In genomic region chr6:34743625-34744293, GRCh38 we compare ENCODE assay signal across 22 cellular contexts. TPM values are rescaled to one million over a fixed set of nuclear protein-coding genes. Genes with fewer than 3 reads are reported as not detected.
A peak's percentile ranks its signal among the peaks of the same experiment; 100 is the strongest.
DNase-seq lines count a peak whose midpoint lies in the region; ATAC-seq, FAIRE-seq and TF ChIP-seq lines count a peak whose summit lies in the region.
"Had no signal": no experiment of that assay in that cellular context is flagged by ENCODE, and none has a peak within 500 bp of the region (broad histone marks: within the 10 kb centered on the region; RNA-seq: fewer than 3 reads in every experiment).

No MANE protein-coding gene starts in this region.

- FAIRE-seq in HepG2 (lab: Jason Lieb, UNC): no peak
- FAIRE-seq: A549, GM18507, HTR-8/SVneo had no signal

- intact Hi-C loops in HepG2 (cut with micrococcal nuclease; ENCODE audit: unreplicated experiment): loop anchor here (5.0 kb wide), 1 partner anchor 36 kb away; no protein-coding TSS in a partner anchor
- intact Hi-C loops in right lobe of liver (cut with DNase I): no loop called here

- H2AFZ ChIP-seq in HepG2 (ENCODE audit: low read length): no peak overlapping the region
- H2AFZ ChIP-seq in trophoblast cell (ENCODE audit: insufficient read depth, low read length, poor library complexity): no peak overlapping the region

- H3K4me2 ChIP-seq in HepG2 (ENCODE audit: low read depth, low read length): no peak overlapping the region
- no peak overlapping the region for H3K4me2 ChIP-seq in trophoblast cell (ENCODE audit: low read length)
- H3K4me2 ChIP-seq: A549 had no signal

- H3K9ac ChIP-seq in HepG2 (ENCODE audit: insufficient read depth, low read depth, low read length) (no peak overlapping the region), trophoblast cell (ENCODE audit: low read length) (no peak overlapping the region)

- H3K79me2 ChIP-seq in HepG2 (ENCODE audit: insufficient read depth, low read length) (no peaks in the 10 kb centered on the region), trophoblast cell (ENCODE audit: control insufficient read depth, insufficient read depth, low read length, poor library complexity) (no peaks in the 10 kb centered on the region)

- TF ChIP-seq POLR2A in HepG2 (IDR thresholded peaks at IDR 0.05; ENCODE audit: insufficient read depth in 1 of 2, low read depth in 2 of 2, low read length in 2 of 2): no peak
- no peak for TF ChIP-seq POLR2A in right lobe of liver (IDR thresholded peaks at IDR 0.05)

- no peak for TF ChIP-seq RAD21 in HepG2 (CRISPR knock-in tag; IDR thresholded peaks at IDR 0.05)

- H2AK5ac ChIP-seq in trophoblast cell (ENCODE audit: low read length): no peak overlapping the region

- no peaks in the 10 kb centered on the region for H3K36me3 ChIP-seq in HepG2 (replicated peaks in 1 of 2; ENCODE audit: control insufficient read depth in 1 of 2, insufficient read depth in 2 of 2, low read length in 2 of 2)
- no peaks in the 10 kb centered on the region for H3K36me3 ChIP-seq in right lobe of liver
- H3K36me3 ChIP-seq in trophoblast cell (ENCODE audit: control insufficient read depth in 1 of 2, insufficient read depth in 2 of 2, low read length in 2 of 2): no peaks in the 10 kb centered on the region

- H3K18ac ChIP-seq in trophoblast cell (ENCODE audit: low read length): no peak overlapping the region

- H4K91ac ChIP-seq in trophoblast cell (ENCODE audit: low read depth, low read length): no peak overlapping the region

- H3K27me3 ChIP-seq in HepG2 (ENCODE audit: control insufficient read depth in 1 of 2, insufficient read depth in 2 of 2, low read length in 2 of 2) (no peaks in the 10 kb centered on the region), right lobe of liver (no peaks in the 10 kb centered on the region), trophoblast cell (ENCODE audit: insufficient read depth, low read length) (no peaks in the 10 kb centered on the region)

- TF ChIP-seq EP300 in HepG2 (IDR thresholded peaks at IDR 0.05; ENCODE audit: low read depth in 2 of 2, low read length in 2 of 2): no peak
- TF ChIP-seq EP300 in HepG2 (CRISPR knock-in tag; IDR thresholded peaks at IDR 0.05; ENCODE audit: borderline replicate concordance): no peak

- no peak overlapping the region for H3K14ac ChIP-seq in trophoblast cell (ENCODE audit: low read length)

- CTCF ChIA-PET in HepG2 (lab: Yijun Ruan, JAX; ENCODE audit: low intra/inter-chr PET ratio, low total read pairs): no interaction called here

- WGBS in HepG2 (ENCODE audit: low lambda C conversion rate): 77% methylated on average over 7 of the region's 7 CpGs
- WGBS in right lobe of liver (ENCODE audit: insufficient coverage, low coverage, low lambda C conversion rate, missing lambda C conversion rate): 67% methylated on average over 2 of the region's 7 CpGs
- no CpG with 5 or more reads among the region's 7 CpGs for WGBS in trophoblast cell (ENCODE audit: extremely low coverage, insufficient coverage, insufficient read length)

- H3K27ac ChIP-seq in HepG2 (ENCODE audit: extremely low read length, insufficient read depth, low read length): no peak overlapping the region
- H3K27ac ChIP-seq in right lobe of liver: no peak overlapping the region
- H3K27ac ChIP-seq in trophoblast cell (ENCODE audit: low read depth, low read length): no peak overlapping the region
- H3K27ac ChIP-seq: A549 had no signal

- no peak for TF ChIP-seq CTCF in HepG2 (CRISPR knock-in tag; IDR thresholded peaks at IDR 0.05)
- TF ChIP-seq CTCF in right lobe of liver (IDR thresholded peaks at IDR 0.05): no peak

- POLR2A ChIA-PET in HepG2 (lab: Yijun Ruan, JAX): interaction anchor here (0.7 to 1.6 kb wide), 3 partner anchors 13 to 105 kb away, joined by 3 to 6 read pairs (median 5); partner anchors contain the start of gene SNRPC

- BruUV-seq in HepG2 (replicated peaks; lab: Mats Ljungman, UMichigan): no TSS peak

- peaks cover 2% of the 10 kb centered on the region for H3K79me1 ChIP-seq in trophoblast cell (ENCODE audit: low read length)

- no peak overlapping the region for H2BK12ac ChIP-seq in trophoblast cell (ENCODE audit: low read length)

- no peak overlapping the region for H2BK120ac ChIP-seq in trophoblast cell (ENCODE audit: insufficient read depth, low read length, poor library complexity)

- H3K9me3 ChIP-seq in HepG2 (ENCODE audit: low read length) (no peaks in the 10 kb centered on the region), right lobe of liver (no peaks in the 10 kb centered on the region), trophoblast cell (ENCODE audit: insufficient read depth, low read depth, low read length) (no peaks in the 10 kb centered on the region)
- H3K9me3 ChIP-seq: A549 had no signal

- H4K8ac ChIP-seq in trophoblast cell (ENCODE audit: low read depth, low read length): no peak overlapping the region

- DNase-seq in HepG2 (ENCODE audit: low spot score) (no peak), right lobe of liver (no peak), glomerular visceral epithelial cell (ENCODE audit: extremely low spot score) (peak; percentile 15), trophoblast cell (peak; percentile 28 to 58), RKO (ENCODE audit: low spot score) (no peak), CD1c-positive myeloid dendritic cell (ENCODE audit: extremely low spot score) (no peak), NCI-H1694 (lab: John Stamatoyannopoulos, UW) (no peak)
- DNase-seq: DMS79 treated with DMSO at 0.1 percent for 48 hours, GOT3, HCEC 1CT, IMR-90, MV-4-11, NCI-H1105 treated with DMSO at 0.1 percent for 48 hours, NCI-H2081, NCI-H2171 treated with DMSO at 0.1 percent for 48 hours, NCI-H524 treated with DMSO at 0.1 percent for 48 hours, NCI-H82, RPMI8226, SHP77 had no signal

- H3K4me3 ChIP-seq in HepG2 (replicated peaks in 1 of 3; ENCODE audit: insufficient read depth in 1 of 3, low read depth in 2 of 3, low read length in 3 of 3) (no peak overlapping the region), right lobe of liver (no peak overlapping the region), trophoblast cell (ENCODE audit: low read depth, low read length) (no peak overlapping the region)
- H3K4me3 ChIP-seq: A549 had no signal

- H2BK5ac ChIP-seq in trophoblast cell (ENCODE audit: low read depth, low read length, poor library complexity): no peak overlapping the region

- H3K4me1 ChIP-seq in HepG2 (ENCODE audit: insufficient read depth, low read length) (peaks cover 97% of the 10 kb centered on the region), right lobe of liver (peaks cover 0 to 34% (median 0%) of the 10 kb centered on the region in 4 donors), trophoblast cell (ENCODE audit: control insufficient read depth in 1 of 2, insufficient read depth in 2 of 2, low read length in 2 of 2) (peaks cover 12 to 14% of the 10 kb centered on the region in 2 experiments)

- H3K23ac ChIP-seq in trophoblast cell (ENCODE audit: low read length): no peak overlapping the region

- H4K12ac ChIP-seq in trophoblast cell (ENCODE audit: low read depth, low read length): no peak overlapping the region

- H3K4ac ChIP-seq in trophoblast cell (ENCODE audit: low read depth, low read length): no peak overlapping the region

- H4K20me1 ChIP-seq in HepG2 (ENCODE audit: insufficient read depth, low read length): no peaks in the 10 kb centered on the region

- ATAC-seq in HepG2 (no peak), right lobe of liver (no peak)
- ATAC-seq: A549 had no signal

- in situ Hi-C loops in HepG2 (cut with HindIII; ENCODE audit: extremely low pct_ligation_motif_present, low pct_unique_long_range_greater_than_20kb): no loop called here

RNA-seq across cellular contexts. Expression of gene SNRPC, which starts 13.5 kb away (rescaled TPM):
- 291 and 370 TPM in 2 replicates for total RNA-seq in HepG2 (2016; rRNA removed; fragmentation: Illumina TruSeq; extraction: Trizol)
- 161 and 169 TPM in 2 replicates for total RNA-seq in HepG2 (2016; cell fraction: cytosol; rRNA removed; fragmentation: Illumina TruSeq; extraction: Trizol; ENCODE audit: low read depth)
- 295 and 368 TPM in 2 replicates for total RNA-seq in HepG2 (2016; cell fraction: insoluble cytoplasmic fraction; rRNA removed; fragmentation: Illumina TruSeq; extraction: Trizol)
- 135 and 139 TPM in 2 replicates for total RNA-seq in HepG2 (2016; cell fraction: membrane; rRNA removed; fragmentation: Illumina TruSeq; extraction: Trizol)
- total RNA-seq in HepG2 (2016; cell fraction: nucleus; rRNA removed; fragmentation: Illumina TruSeq; extraction: Trizol): 91.8 and 101 TPM in 2 replicates
- polyA plus RNA-seq in HepG2 (2011; rRNA removed): 212 and 226 TPM in 2 replicates
- polyA plus RNA-seq in HepG2 (2011; cell fraction: cytosol; rRNA removed): 294 and 326 TPM in 2 replicates
- 83.3 and 97.3 TPM in 2 replicates for polyA plus RNA-seq in HepG2 (2011; cell fraction: nucleus; rRNA removed)
- 181 and 228 TPM in 2 replicates for polyA plus RNA-seq in HepG2 (2012)
- polyA plus RNA-seq in HepG2 (2016; cell fraction: cytosol; fragmentation: Illumina TruSeq; extraction: Trizol; ENCODE audit: low read depth): 220 TPM in 2 replicates
- 479 and 482 TPM in 2 replicates for polyA plus RNA-seq in HepG2 (2016; cell fraction: insoluble cytoplasmic fraction; fragmentation: Illumina TruSeq; extraction: Trizol; ENCODE audit: low read depth)
- 152 TPM in 2 replicates for polyA plus RNA-seq in HepG2 (2016; cell fraction: membrane; fragmentation: Illumina TruSeq; extraction: Trizol; ENCODE audit: low read depth)
- polyA plus RNA-seq in HepG2 (2016; cell fraction: nucleus; fragmentation: Illumina TruSeq; extraction: Trizol; ENCODE audit: insufficient read depth, low read depth): 204 and 206 TPM in 2 replicates
- 113 and 123 TPM in 2 replicates for polyA minus RNA-seq in HepG2 (2011; rRNA and poly(A)+ RNA removed; ENCODE audit: low replicate concordance)
- 55.6 and 55.7 TPM in 2 replicates for polyA minus RNA-seq in HepG2 (2011; cell fraction: cytosol; rRNA and poly(A)+ RNA removed)
- 29.7 and 31.5 TPM in 2 replicates for polyA minus RNA-seq in HepG2 (2011; cell fraction: nucleus; rRNA and poly(A)+ RNA removed)
- 10 to 100 TPM; 29.6 to 61.3 (median 33.3) TPM for total RNA-seq in right lobe of liver
- polyA plus RNA-seq in trophoblast cell (2013): 130 and 134 TPM in 2 replicates

RNA-seq across cellular contexts. Expression of gene ILRUN, which starts 47.2 kb away (rescaled TPM):
- 66.6 and 90.8 TPM in 2 replicates for total RNA-seq in HepG2 (2016; rRNA removed; fragmentation: Illumina TruSeq; extraction: Trizol)
- 20.3 and 22.0 TPM in 2 replicates for total RNA-seq in HepG2 (2016; cell fraction: cytosol; rRNA removed; fragmentation: Illumina TruSeq; extraction: Trizol; ENCODE audit: low read depth)
- total RNA-seq in HepG2 (2016; cell fraction: insoluble cytoplasmic fraction; rRNA removed; fragmentation: Illumina TruSeq; extraction: Trizol): 66.5 and 79.2 TPM in 2 replicates
- total RNA-seq in HepG2 (2016; cell fraction: membrane; rRNA removed; fragmentation: Illumina TruSeq; extraction: Trizol): 93.9 and 107 TPM in 2 replicates
- total RNA-seq in HepG2 (2016; cell fraction: nucleus; rRNA removed; fragmentation: Illumina TruSeq; extraction: Trizol): 37.4 and 39.5 TPM in 2 replicates
- polyA plus RNA-seq in HepG2 (2011; rRNA removed): 45.5 and 50.6 TPM in 2 replicates
- polyA plus RNA-seq in HepG2 (2011; cell fraction: cytosol; rRNA removed): 39.2 and 46.8 TPM in 2 replicates
- polyA plus RNA-seq in HepG2 (2011; cell fraction: nucleus; rRNA removed): 18.1 and 22.0 TPM in 2 replicates
- polyA plus RNA-seq in HepG2 (2012): 76.7 and 76.9 TPM in 2 replicates
- polyA plus RNA-seq in HepG2 (2016; cell fraction: cytosol; fragmentation: Illumina TruSeq; extraction: Trizol; ENCODE audit: low read depth): 23.8 and 24.6 TPM in 2 replicates
- 79.1 and 86.9 TPM in 2 replicates for polyA plus RNA-seq in HepG2 (2016; cell fraction: insoluble cytoplasmic fraction; fragmentation: Illumina TruSeq; extraction: Trizol; ENCODE audit: low read depth)
- polyA plus RNA-seq in HepG2 (2016; cell fraction: membrane; fragmentation: Illumina TruSeq; extraction: Trizol; ENCODE audit: low read depth): 82.0 and 93.2 TPM in 2 replicates
- 42.3 and 46.6 TPM in 2 replicates for polyA plus RNA-seq in HepG2 (2016; cell fraction: nucleus; fragmentation: Illumina TruSeq; extraction: Trizol; ENCODE audit: insufficient read depth, low read depth)
- 122 and 124 TPM in 2 replicates for polyA minus RNA-seq in HepG2 (2011; rRNA and poly(A)+ RNA removed; ENCODE audit: low replicate concordance)
- polyA minus RNA-seq in HepG2 (2011; cell fraction: cytosol; rRNA and poly(A)+ RNA removed): 45.1 and 48.4 TPM in 2 replicates
- 27.2 and 30.5 TPM in 2 replicates for polyA minus RNA-seq in HepG2 (2011; cell fraction: nucleus; rRNA and poly(A)+ RNA removed)
- 10 to 100 TPM; 55.5 to 89.1 (median 67.1) TPM for total RNA-seq in right lobe of liver
- polyA plus RNA-seq in trophoblast cell (2013): 39.4 and 41.5 TPM in 2 replicates

RNA-seq across cellular contexts. Expression of gene BLTP3A, which starts 48.1 kb away (rescaled TPM):
- 24.0 and 39.3 TPM in 2 replicates for total RNA-seq in HepG2 (2016; rRNA removed; fragmentation: Illumina TruSeq; extraction: Trizol)
- total RNA-seq in HepG2 (2016; cell fraction: cytosol; rRNA removed; fragmentation: Illumina TruSeq; extraction: Trizol; ENCODE audit: low read depth): 3.3 and 3.4 TPM in 2 replicates
- 23.0 and 35.8 TPM in 2 replicates for total RNA-seq in HepG2 (2016; cell fraction: insoluble cytoplasmic fraction; rRNA removed; fragmentation: Illumina TruSeq; extraction: Trizol)
- 12.6 and 13.4 TPM in 2 replicates for total RNA-seq in HepG2 (2016; cell fraction: membrane; rRNA removed; fragmentation: Illumina TruSeq; extraction: Trizol)
- 23.1 and 25.2 TPM in 2 replicates for total RNA-seq in HepG2 (2016; cell fraction: nucleus; rRNA removed; fragmentation: Illumina TruSeq; extraction: Trizol)
- 21.3 and 22.1 TPM in 2 replicates for polyA plus RNA-seq in HepG2 (2011; rRNA removed)
- 15.5 and 17.2 TPM in 2 replicates for polyA plus RNA-seq in HepG2 (2011; cell fraction: cytosol; rRNA removed)
- 16.7 and 19.3 TPM in 2 replicates for polyA plus RNA-seq in HepG2 (2011; cell fraction: nucleus; rRNA removed)
- polyA plus RNA-seq in HepG2 (2012): 19.5 and 21.0 TPM in 2 replicates
- 1.2 and 1.3 TPM in 2 replicates for polyA plus RNA-seq in HepG2 (2016; cell fraction: cytosol; fragmentation: Illumina TruSeq; extraction: Trizol; ENCODE audit: low read depth)
- 21.1 and 22.6 TPM in 2 replicates for polyA plus RNA-seq in HepG2 (2016; cell fraction: insoluble cytoplasmic fraction; fragmentation: Illumina TruSeq; extraction: Trizol; ENCODE audit: low read depth)
- 3.2 and 3.9 TPM in 2 replicates for polyA plus RNA-seq in HepG2 (2016; cell fraction: membrane; fragmentation: Illumina TruSeq; extraction: Trizol; ENCODE audit: low read depth)
- 21.8 and 24.2 TPM in 2 replicates for polyA plus RNA-seq in HepG2 (2016; cell fraction: nucleus; fragmentation: Illumina TruSeq; extraction: Trizol; ENCODE audit: insufficient read depth, low read depth)
- polyA minus RNA-seq in HepG2 (2011; rRNA and poly(A)+ RNA removed; ENCODE audit: low replicate concordance): 55.6 and 84.9 TPM in 2 replicates
- polyA minus RNA-seq in HepG2 (2011; cell fraction: cytosol; rRNA and poly(A)+ RNA removed): 37.8 and 45.9 TPM in 2 replicates
- polyA minus RNA-seq in HepG2 (2011; cell fraction: nucleus; rRNA and poly(A)+ RNA removed): 30.8 and 44.8 TPM in 2 replicates
- total RNA-seq in right lobe of liver: 1 to 10 TPM; 5.1 to 9.2 (median 7.8) TPM
- polyA plus RNA-seq in trophoblast cell (2013): 4.7 TPM in 2 replicates

Comparison
In these comparisons a context has a peak if more than half of its experiments do, and no peak if none do; other contexts are left out.
1. DNase-seq: peak in glomerular visceral epithelial cell (single experiment) and trophoblast cell (2 of 2); none in HepG2 (single experiment), right lobe of liver (0 of 3), RKO (single experiment), CD1c-positive myeloid dendritic cell (single experiment) and NCI-H1694 (single experiment).